Comparison of ENCODE assay signal across 8 cellular contexts in the genomic region with DNA sequence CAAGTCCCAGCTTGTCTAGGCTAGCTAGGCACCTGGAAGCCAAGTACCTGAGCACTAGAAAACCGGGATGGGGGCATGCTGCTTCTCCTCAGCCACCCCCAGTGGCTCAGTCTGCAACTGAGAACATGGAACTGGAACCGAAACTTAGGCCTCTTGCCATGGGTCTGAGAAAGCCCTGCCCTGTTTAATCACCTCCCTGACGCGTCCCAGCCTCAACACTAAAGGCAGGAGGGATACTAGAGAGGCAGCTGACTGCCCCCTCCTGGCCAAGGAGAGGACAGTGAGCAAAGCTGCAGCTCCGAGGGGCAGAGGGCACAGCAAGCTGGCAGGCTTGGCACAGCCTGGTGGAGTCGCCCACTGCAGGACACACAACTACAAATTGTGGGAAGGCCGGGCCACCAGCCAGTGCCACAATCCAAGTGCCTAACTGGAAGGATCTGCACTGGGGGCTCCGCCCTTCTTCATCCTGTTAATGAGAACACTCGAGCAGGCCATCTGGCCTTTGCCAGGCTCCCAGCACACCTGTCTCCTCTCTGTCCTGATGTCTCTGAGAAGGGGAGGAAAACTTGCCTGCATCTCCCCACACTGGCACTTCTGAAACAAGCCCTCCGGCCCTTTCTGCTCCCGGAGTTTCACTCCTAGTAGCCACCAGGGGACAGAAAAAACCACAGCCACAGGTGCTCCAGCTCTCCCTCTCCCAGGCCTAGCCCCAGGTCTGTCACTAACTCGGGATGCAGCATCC. TPM values are rescaled to one million over a fixed set of nuclear protein-coding genes. Genes with fewer than 3 reads are reported as not detected.
A peak's percentile ranks its signal among the peaks of the same experiment; 100 is the strongest.
DNase-seq lines count a peak whose midpoint lies in the region; ATAC-seq, FAIRE-seq and TF ChIP-seq lines count a peak whose summit lies in the region.

No MANE protein-coding gene starts in this region.

- H3K27ac ChIP-seq in AG04450 (ENCODE audit: low read depth, low read length), result no peak overlapping the region
- peak overlapping the region in 1 of 2 donors; percentile 17 for H3K27ac ChIP-seq in breast epithelium
- no peak overlapping the region for H3K27ac ChIP-seq in left lung
- peak overlapping the region; percentile 32 for H3K27ac ChIP-seq in suprapubic skin

- peaks cover 13% of the 10 kb centered on the region for H3K9me3 ChIP-seq in AG04450 (ENCODE audit: control insufficient read depth, insufficient read depth, low read length)
- no peaks in the 10 kb centered on the region for H3K9me3 ChIP-seq in breast epithelium
- H3K9me3 ChIP-seq in left lung, result no peaks in the 10 kb centered on the region
- no peaks in the 10 kb centered on the region for H3K9me3 ChIP-seq in suprapubic skin

- H3K36me3 ChIP-seq in breast epithelium (no peaks in the 10 kb centered on the region), left lung (no peaks in the 10 kb centered on the region), suprapubic skin (no peaks in the 10 kb centered on the region)

- TF ChIP-seq CTCF in AG04450 (IDR thresholded peaks at IDR 0.05; ENCODE audit: low read depth, low read length) (peak; percentile 44), GM13977 (IDR thresholded peaks at IDR 0.05; ENCODE audit: extremely low read depth, insufficient read depth, missing control alignments) (peak; percentile 81), breast epithelium (IDR thresholded peaks at IDR 0.05) (peak; percentile 17 to 71 (median 34)), left lung (IDR thresholded peaks at IDR 0.05) (peak; percentile 42 to 55), suprapubic skin (IDR thresholded peaks at IDR 0.05) (peak; percentile 43 to 58)

- TF ChIP-seq POLR2A in breast epithelium (IDR thresholded peaks at IDR 0.05), result no peak
- TF ChIP-seq POLR2A in suprapubic skin (IDR thresholded peaks at IDR 0.05), result no peak

- no peak for TF ChIP-seq EP300 in suprapubic skin (IDR thresholded peaks at IDR 0.05)

- intact Hi-C loops in breast epithelium (cut with DNase I; ENCODE audit: low total_unique reads) (loop anchor here (10.0 kb wide), 1 partner anchor 227 kb away; no protein-coding TSS in a partner anchor), left lung (cut with DNase I) (no loop called here)

- DNase-seq in AG04450 (ENCODE audit: low read depth, low spot score) (no peak), GM13977 (ENCODE audit: low spot score) (peak; percentile 86), HTR-8/SVneo (ENCODE audit: insufficient read length, low spot score) (no peak), RPMI7951 (ENCODE audit: low read depth) (peak; percentile 85), breast epithelium (ENCODE audit: low spot score in 2 of 2) (peak in 1 of 2 donors; percentile 41), left lung (peak; percentile 70 to 80), suprapubic skin (ENCODE audit: low spot score in 2 of 2) (no peak)

- ATAC-seq in left lung (peak; percentile 93), HG03025 (IDR thresholded peaks at IDR 0.05; ENCODE audit: low FRiP score, unreplicated experiment) (no peak)

- in situ Hi-C loops in GM13977 (cut with MboI; ENCODE audit: low pct_unique_long_range_greater_than_20kb, low sequenced_read_pairs, unreplicated experiment), result loop anchor here (10.0 to 25.0 kb wide), 2 partner anchors 247 to 490 kb away; no protein-coding TSS in a partner anchor

- CTCF ChIA-PET in AG04450 (lab: Charles Lee), result interaction anchor here (1.1 to 3.5 kb wide), 4 partner anchors 11 to 278 kb away, joined by 3 to 27 read pairs (median 4); no protein-coding TSS in a partner anchor

- H3K27me3 ChIP-seq in AG04450 (ENCODE audit: control insufficient read depth, insufficient read depth, low read length) (peaks cover 2% of the 10 kb centered on the region), breast epithelium (no peaks in the 10 kb centered on the region), left lung (no peaks in the 10 kb centered on the region), suprapubic skin (no peaks in the 10 kb centered on the region)

- WGBS in suprapubic skin, result 56% methylated on average over 8 of the region's 12 CpGs

- peak; percentile 80 for FAIRE-seq in HTR-8/SVneo (lab: Jason Lieb, UNC)

- no peaks in the 10 kb centered on the region for H3K4me1 ChIP-seq in breast epithelium
- H3K4me1 ChIP-seq in left lung, result peaks cover 0 to 4% of the 10 kb centered on the region in 2 donors
- H3K4me1 ChIP-seq in suprapubic skin, result peaks cover 45% of the 10 kb centered on the region

- H3K4me3 ChIP-seq in AG04450 (ENCODE audit: low read depth, low read length) (no peak overlapping the region), breast epithelium (no peak overlapping the region), left lung (no peak overlapping the region), suprapubic skin (no peak overlapping the region)

- POLR2A ChIA-PET in AG04450 (lab: Yijun Ruan, JAX), result no interaction called here

RNA-seq across cellular contexts. Expression of a gene that starts 53.7 kb away (rescaled TPM):
- 6.1 and 6.6 TPM in 2 replicates for polyA plus RNA-seq in AG04450 (2011; rRNA removed)
- 3.2 and 7.3 TPM in 2 replicates for polyA minus RNA-seq in AG04450 (2011; rRNA and poly(A)+ RNA removed)
- total RNA-seq in RPMI7951 (2014; rRNA removed; shearing (Covaris generic)), result 13.1 and 14.5 TPM in 2 replicates
- 10 to 100 TPM; 14.6 to 33.1 (median 16.4) TPM for total RNA-seq in breast epithelium
- total RNA-seq in left lung, result 10 to 100 TPM; 15.5 to 22.0 TPM
- total RNA-seq in suprapubic skin, result 10 to 100 TPM; 40.7 to 70.7 (median 43.1) TPM

Comparison
In these comparisons a context has a peak if more than half of its experiments do, and no peak if none do; other contexts are left out.
1. DNase-seq: peak in GM13977 (single experiment), RPMI7951 (single experiment) and left lung (2 of 2); none in AG04450 (single experiment), HTR-8/SVneo (single experiment) and suprapubic skin (0 of 2).
2. Peak in every context shown above with its lines, with median percentiles within 50 percentile points of each other: CTCF ChIP-seq.